Comparison of ENCODE assay signal across 12 cellular contexts in the genomic region with DNA sequence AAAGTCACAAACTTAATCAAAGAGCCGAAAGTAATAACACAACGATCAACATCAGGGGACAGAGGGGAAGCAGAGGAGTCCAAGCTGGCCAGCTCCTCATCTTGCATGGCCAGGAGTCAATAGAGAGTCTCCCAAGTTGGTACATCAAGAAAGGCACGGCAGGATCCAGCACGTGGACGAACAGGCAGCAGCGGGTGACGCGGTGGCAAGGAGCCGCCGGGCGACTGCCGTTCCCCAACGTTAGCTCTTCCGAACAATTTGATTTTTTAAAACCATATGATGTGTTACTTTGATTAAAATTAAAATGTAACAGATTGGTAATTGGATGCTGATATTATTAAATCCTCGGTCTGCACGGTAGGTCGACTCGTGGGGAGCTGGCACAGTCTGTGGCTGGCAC.
"Had no signal": no experiment of that assay in that cellular context is flagged by ENCODE, and none has a peak within 500 bp of the region (broad histone marks: within the 10 kb centered on the region; RNA-seq: fewer than 3 reads in every experiment).

No MANE protein-coding gene starts in this region.

- FAIRE-seq: bronchial epithelial cell, frontal cortex had no signal

- H3K27ac ChIP-seq: ascending aorta, neural progenitor cell, skin epidermis, thoracic aorta had no signal

- H3K9me3 ChIP-seq: ascending aorta, thoracic aorta had no signal

- H3K27me3 ChIP-seq: ascending aorta had no signal

- H3K9ac ChIP-seq: neural progenitor cell had no signal

- H3K36me3 ChIP-seq: ascending aorta, neural progenitor cell, thoracic aorta had no signal

- DNase-seq: activated CD4-positive, alpha-beta memory T cell treated with anti-CD3 and anti-CD28 coated beads for 36 hours; activated CD4-positive, alpha-beta T cell treated with anti-CD3 and anti-CD28 coated beads for 1 hour; activated naive CD4-positive, alpha-beta T cell treated with Interleukin-2 at 50 U/mL for 16 hours; naive B cell; stimulated activated CD4-positive, alpha-beta T cell treated with anti-CD3 and anti-CD28 coated beads, Interleukin-4, amount 100 ng/mL, for 4 hours; stimulated activated CD8-positive, alpha-beta memory T cell treated with anti-CD3 and anti-CD28 coated beads, Interleukin-4, amount 100 ng/mL, for 48 hours had no signal

- H3K4me3 ChIP-seq: ascending aorta, neural progenitor cell, skin epidermis, thoracic aorta had no signal
